Comparison of ENCODE assay signal across 27 cellular contexts in the genomic region with DNA sequence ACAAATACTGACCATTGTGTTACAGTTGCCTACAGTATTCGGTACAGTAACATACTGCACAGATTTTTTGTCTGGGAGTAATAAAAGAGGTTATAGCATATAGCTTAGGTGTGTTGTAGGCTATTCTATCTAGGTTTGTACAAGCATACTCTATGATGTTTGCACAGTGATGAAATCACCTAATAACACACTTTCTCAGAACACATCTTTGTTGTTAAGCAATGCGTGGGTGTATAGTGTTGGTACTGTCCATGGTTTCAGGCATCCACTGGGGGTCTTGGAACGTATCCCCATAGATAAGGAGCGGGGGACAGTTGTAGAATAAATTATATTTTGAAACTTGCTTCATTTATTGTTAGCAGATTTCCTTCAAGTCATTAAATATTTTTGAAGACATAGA.
"Had no signal": no experiment of that assay in that cellular context is flagged by ENCODE, and none has a peak within 500 bp of the region (broad histone marks: within the 10 kb centered on the region; RNA-seq: fewer than 3 reads in every experiment).

No MANE protein-coding gene starts in this region.

- H3K4me1 Mint-ChIP-seq: memory B cell; neural progenitor cell; stimulated activated effector memory CD8-positive, alpha-beta T cell treated with anti-CD3 and anti-CD28 coated beads, Interleukin-12 subunit alpha, Interleukin-12 subunit beta, amount 100 ng/mL, for 72 hours had no signal

- H3K4me3 Mint-ChIP-seq: memory B cell; mesothelial cell of epicardium; natural killer cell treated with Interleukin-12 subunit alpha and Interleukin-12 subunit beta and Interleukin-15 and Interleukin-18, amount 100 ng/mL, for 72 hours; neural progenitor cell; stimulated activated effector memory CD8-positive, alpha-beta T cell treated with anti-CD3 and anti-CD28 coated beads, Interleukin-12 subunit alpha, Interleukin-12 subunit beta, amount 100 ng/mL, for 72 hours had no signal

- H3K36me3 Mint-ChIP-seq: natural killer cell treated with Interleukin-12 subunit alpha and Interleukin-12 subunit beta and Interleukin-15 and Interleukin-18, amount 100 ng/mL, for 72 hours; neural progenitor cell; stimulated activated effector memory CD8-positive, alpha-beta T cell treated with anti-CD3 and anti-CD28 coated beads, Interleukin-12 subunit alpha, Interleukin-12 subunit beta, amount 100 ng/mL, for 72 hours had no signal

- H3K4me3 ChIP-seq: dorsolateral prefrontal cortex, gastrocnemius medialis, heart right ventricle, lower lobe of right lung, neural progenitor cell, ovary, smooth muscle cell, suprapubic skin, tibial artery, upper lobe of left lung, uterus had no signal

- H3K27ac ChIP-seq: dorsolateral prefrontal cortex, gastrocnemius medialis, heart right ventricle, lower lobe of right lung, neural progenitor cell, ovary, suprapubic skin, tibial artery, upper lobe of left lung, uterus had no signal

- H3K4me1 ChIP-seq: lower lobe of right lung, neural progenitor cell, suprapubic skin, uterus had no signal

- DNase-seq: cortex of kidney; dorsolateral prefrontal cortex; effector CD8-positive, alpha-beta T cell; gastrocnemius medialis; heart right ventricle; hypothalamus; kidney glomerular epithelial cell; lower lobe of right lung; nucleus accumbens; ovary; right cardiac atrium; stimulated activated CD4-positive, alpha-beta T cell treated with anti-CD3 and anti-CD28 coated beads, Interleukin-4, amount 100 ng/mL, for 1 hour; stimulated activated CD8-positive, alpha-beta memory T cell treated with anti-CD3 and anti-CD28 coated beads, Interleukin-4, amount 100 ng/mL, for 48 hours; stimulated activated naive CD8-positive, alpha-beta T cell treated with anti-CD3 and anti-CD28 coated beads, Interleukin-15, Interleukin-2, amounts not matched to agents 100 U/mL and 50 U/mL, for 24 hours; tibial artery; upper lobe of left lung; uterus had no signal

- H3K27ac Mint-ChIP-seq: memory B cell; mesothelial cell of epicardium; natural killer cell treated with Interleukin-12 subunit alpha and Interleukin-12 subunit beta and Interleukin-15 and Interleukin-18, amount 100 ng/mL, for 72 hours; neural progenitor cell; progenitor cell of endocrine pancreas; stimulated activated effector memory CD8-positive, alpha-beta T cell treated with anti-CD3 and anti-CD28 coated beads, Interleukin-12 subunit alpha, Interleukin-12 subunit beta, amount 100 ng/mL, for 72 hours had no signal

- H3K36me3 ChIP-seq: gastrocnemius medialis, heart right ventricle, lower lobe of right lung, neural progenitor cell, ovary, suprapubic skin, tibial artery, upper lobe of left lung, uterus had no signal

- H3K27me3 ChIP-seq: dorsolateral prefrontal cortex, gastrocnemius medialis, heart right ventricle, neural progenitor cell, ovary, suprapubic skin, tibial artery, upper lobe of left lung, uterus had no signal

- ATAC-seq: esophagus mucosa; gastrocnemius medialis; heart right ventricle; left lobe of liver; lower lobe of right lung; natural killer cell treated with Interleukin-12 subunit alpha and Interleukin-12 subunit beta and Interleukin-15 and Interleukin-18, amount 100 ng/mL, for 72 hours; right cardiac atrium; stimulated activated effector memory CD8-positive, alpha-beta T cell treated with anti-CD3 and anti-CD28 coated beads, Interleukin-12 subunit alpha, Interleukin-12 subunit beta, amount 100 ng/mL, for 72 hours; stimulated activated naive CD8-positive, alpha-beta T cell treated with anti-CD3 and anti-CD28 coated beads, Interleukin-15, Interleukin-2, amounts not matched to agents 100 U/mL and 50 U/mL, for 24 hours had no signal

- H3K9me3 Mint-ChIP-seq: natural killer cell treated with Interleukin-12 subunit alpha and Interleukin-12 subunit beta and Interleukin-15 and Interleukin-18, amount 100 ng/mL, for 72 hours; stimulated activated effector memory CD8-positive, alpha-beta T cell treated with anti-CD3 and anti-CD28 coated beads, Interleukin-12 subunit alpha, Interleukin-12 subunit beta, amount 100 ng/mL, for 72 hours had no signal

- H3K9me3 ChIP-seq: gastrocnemius medialis, heart right ventricle, lower lobe of right lung, ovary, suprapubic skin, tibial artery, upper lobe of left lung, uterus had no signal

- H3K27me3 Mint-ChIP-seq: memory B cell; natural killer cell treated with Interleukin-12 subunit alpha and Interleukin-12 subunit beta and Interleukin-15 and Interleukin-18, amount 100 ng/mL, for 72 hours; progenitor cell of endocrine pancreas had no signal
